24 cellular contexts compared by ENCODE assay signal in the genomic region with DNA sequence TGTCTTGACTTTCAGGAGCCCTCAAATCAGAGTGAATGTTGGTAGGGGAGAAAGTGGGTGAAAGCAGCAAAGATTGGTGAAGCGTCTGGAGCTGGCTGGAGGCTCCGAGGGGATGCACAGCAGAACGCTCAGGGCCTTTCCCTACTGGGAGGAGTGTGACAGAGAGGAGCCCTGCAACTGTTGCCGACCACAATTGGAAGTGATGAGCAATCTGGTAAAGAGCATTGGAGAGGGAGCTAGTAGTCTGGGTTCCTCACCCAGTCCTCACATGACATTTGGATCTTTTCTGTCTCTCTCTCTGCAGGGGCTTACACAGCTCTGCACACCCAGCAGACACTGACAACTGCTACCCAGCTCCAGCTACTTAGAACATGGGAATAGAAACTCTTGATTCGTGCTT.
"Had no signal": no experiment of that assay in that cellular context is flagged by ENCODE, and none has a peak within 500 bp of the region (broad histone marks: within the 10 kb centered on the region; RNA-seq: fewer than 3 reads in every experiment).

No MANE protein-coding gene starts in this region.

- H3K4me3 ChIP-seq: esophagus muscularis mucosa, left ventricle myocardium inferior, mucosa of descending colon, ovary, right lobe of liver, skin epidermis, testis, transverse colon had no signal

- H3K4me1 ChIP-seq: testis had no signal

- H3K27ac ChIP-seq: esophagus muscularis mucosa, left ventricle myocardium inferior, ovary, right lobe of liver, skin epidermis, testis, transverse colon, WERI-Rb-1 had no signal

- H3K27ac Mint-ChIP-seq: activated T-helper 2 cell treated with anti-CD3 and anti-CD28 coated beads, Interferon-gamma antibody, Interleukin-2, Interleukin-4, amounts not matched to agents 10 μg/mL and 5 μg/mL and 100 μg/mL, durations not matched to agents 14 hours and 24 hours and 36 hours; progenitor cell of endocrine pancreas; stimulated activated naive B cell treated with anti-CD40 and anti-IgM and Interleukin-4, amounts not matched to agents 10 μg/mL and 1 μg/mL and 100 μg/mL, for 72 hours; T-helper 1 cell treated with Interleukin-12 subunit alpha and Interleukin-12 subunit beta and Interleukin-4 antibody, amounts not matched to agents 30 μg/mL and 1 μg/mL, for 36 hours had no signal

- DNase-seq: activated CD4-positive, CD25-positive, alpha-beta regulatory T cell treated with anti-CD3 and anti-CD28 coated beads, Interleukin-2, amount 50 U/mL, for 72 hours; activated CD8-positive, alpha-beta memory T cell treated with anti-CD3 and anti-CD28 coated beads, Interleukin-2, amount 50 U/mL, for 4 hours; activated T-cell treated with anti-CD3 and anti-CD28 coated beads, Interleukin-2, amount 50 U/mL, for 1 hour; central memory CD4-positive, alpha-beta T cell; left ventricle myocardium inferior; mucosa of descending colon; naive B cell; ovary; right lobe of liver; SK-N-SH; stimulated activated CD4-positive, alpha-beta T cell treated with anti-CD3 and anti-CD28 coated beads, Interleukin-12 subunit alpha, Interleukin-12 subunit beta, amount 100 ng/mL, for 4 hours; stimulated activated CD4-positive, alpha-beta T cell treated with anti-CD3 and anti-CD28 coated beads, Interleukin-4, amount 100 ng/mL, for 4 hours; stimulated activated CD8-positive, alpha-beta memory T cell treated with anti-CD3 and anti-CD28 coated beads, Interleukin-4, amount 100 ng/mL, for 48 hours; stimulated activated naive B cell treated with anti-CD40 and anti-IgM and Interleukin-4, amounts not matched to agents 10 μg/mL and 1 μg/mL and 100 μg/mL, for 72 hours; SW 1271; T-helper 9 cell; testis; transverse colon; WERI-Rb-1 had no signal

- H3K9me2 ChIP-seq: SK-N-SH had no signal

- ATAC-seq: mucosa of descending colon had no signal

- H3K9me3 Mint-ChIP-seq: activated T-helper 2 cell treated with anti-CD3 and anti-CD28 coated beads, Interferon-gamma antibody, Interleukin-2, Interleukin-4, amounts not matched to agents 10 μg/mL and 5 μg/mL and 100 μg/mL, durations not matched to agents 14 hours and 24 hours and 36 hours; stimulated activated naive B cell treated with anti-CD40 and anti-IgM and Interleukin-4, amounts not matched to agents 10 μg/mL and 1 μg/mL and 100 μg/mL, for 72 hours; T-helper 1 cell treated with Interleukin-12 subunit alpha and Interleukin-12 subunit beta and Interleukin-4 antibody, amounts not matched to agents 30 μg/mL and 1 μg/mL, for 36 hours had no signal

- H3K4me2 ChIP-seq: SK-N-SH had no signal

- H3K9me3 ChIP-seq: esophagus muscularis mucosa, left ventricle myocardium inferior, mucosa of descending colon, ovary, right lobe of liver, SK-N-SH, testis, transverse colon had no signal

- H3K4me3 Mint-ChIP-seq: naive B cell; stimulated activated naive B cell treated with anti-CD40 and anti-IgM and Interleukin-4, amounts not matched to agents 10 μg/mL and 1 μg/mL and 100 μg/mL, for 72 hours; T-helper 1 cell treated with Interleukin-12 subunit alpha and Interleukin-12 subunit beta and Interleukin-4 antibody, amounts not matched to agents 30 μg/mL and 1 μg/mL, for 36 hours had no signal

- H3K36me3 ChIP-seq: esophagus muscularis mucosa, left ventricle myocardium inferior, ovary, right lobe of liver, transverse colon, WERI-Rb-1 had no signal

- H3K4me1 Mint-ChIP-seq: naive B cell; stimulated activated naive B cell treated with anti-CD40 and anti-IgM and Interleukin-4, amounts not matched to agents 10 μg/mL and 1 μg/mL and 100 μg/mL, for 72 hours had no signal

- H3K27me3 ChIP-seq: esophagus muscularis mucosa, ovary, right lobe of liver, testis, transverse colon had no signal

- H3K36me3 Mint-ChIP-seq: naive B cell; stimulated activated naive B cell treated with anti-CD40 and anti-IgM and Interleukin-4, amounts not matched to agents 10 μg/mL and 1 μg/mL and 100 μg/mL, for 72 hours had no signal
